1 cellular context compared by ENCODE assay signal in genomic region chr9:36143242-36143641, GRCh38.
TF ChIP-seq lines count a peak whose summit lies in the region.

No MANE protein-coding gene starts in this region.

TF ChIP-seq in GM12878, 131 proteins besides CTCF, POLR2A, EP300 and RAD21 (continued from another document):
- TF ChIP-seq BHLHE40 (IDR thresholded peaks at IDR 0.05; ENCODE audit: borderline replicate concordance in 1 of 2, low read depth in 2 of 2, low read length in 1 of 2) = peak in 1 of 2 experiments; percentile 82; a peak in 2 of 4 replicates
- no peak for TF ChIP-seq ZNF592 (IDR thresholded peaks at IDR 0.05)
- no peak for TF ChIP-seq ZNF24 (IDR thresholded peaks at IDR 0.05)
- TF ChIP-seq IKZF2 (IDR thresholded peaks at IDR 0.05) = 0 out of 4 replicates have a peak, but pooled peaks of 1 of the 2 experiments have one; percentile 3
- TF ChIP-seq NFXL1 (IDR thresholded peaks at IDR 0.05; ENCODE audit: borderline replicate concordance) = no peak
